ENCODE assay signal across 1 cellular context in genomic region chr1:39129514-39129913, GRCh38.
A peak's percentile ranks its signal among the peaks of the same experiment; 100 is the strongest.
TF ChIP-seq lines count a peak whose summit lies in the region.

No MANE protein-coding gene starts in this region.

TF ChIP-seq in HEK293, 187 proteins besides CTCF, POLR2A, EP300 and RAD21 (continued from another document):
- TF ChIP-seq GLI4 (tag by site-specific recombination; IDR thresholded peaks at IDR 0.05) (no peak), ZNF518A (tag by site-specific recombination; conservative IDR thresholded peaks at IDR 0.05; ENCODE audit: low read depth) (no peak), ZBTB26 (tag by site-specific recombination; optimal IDR thresholded peaks at IDR 0.05) (no peak), ZNF621 (tag by site-specific recombination; IDR thresholded peaks at IDR 0.05) (no peak), ZNF398 (tag by site-specific recombination; IDR thresholded peaks at IDR 0.05) (no peak), ZSCAN18 (tag by site-specific recombination; IDR thresholded peaks at IDR 0.05) (no peak), TSHZ1 (tag by site-specific recombination; IDR thresholded peaks at IDR 0.05; ENCODE audit: borderline replicate concordance) (no peak), SP3 (tag by site-specific recombination; IDR thresholded peaks at IDR 0.05) (no peak), ZNF561 (tag by site-specific recombination; IDR thresholded peaks at IDR 0.05; ENCODE audit: borderline replicate concordance) (no peak), ZNF654 (tag by site-specific recombination; IDR thresholded peaks at IDR 0.05; ENCODE audit: low read depth) (peak; percentile 66), ZNF639 (tag by site-specific recombination; IDR thresholded peaks at IDR 0.05) (no peak)
TF ChIP-seq in HEK293: peak in this region for 3.
